ENCODE assay signal across 8 cellular contexts in genomic region chr12:106282457-106283097, GRCh38. TPM values are rescaled to one million over a fixed set of nuclear protein-coding genes. Genes with fewer than 3 reads are reported as not detected.
A peak's percentile ranks its signal among the peaks of the same experiment; 100 is the strongest.
DNase-seq lines count a peak whose midpoint lies in the region; ATAC-seq, FAIRE-seq and TF ChIP-seq lines count a peak whose summit lies in the region.

No MANE protein-coding gene starts in this region.

- H3K27ac ChIP-seq in K562 (ENCODE audit: extremely low read depth, low read depth, low read length): no peak overlapping the region
- H3K27ac ChIP-seq in keratinocyte (ENCODE audit: control insufficient read depth, insufficient read depth, low read length): no peak overlapping the region

- 5% methylated on average over 7 of the region's 7 CpGs for WGBS in K562 (ENCODE audit: insufficient coverage, low coverage, missing lambda C conversion rate)

- H3K9ac ChIP-seq in K562 (ENCODE audit: insufficient read depth in 1 of 2, low read depth in 2 of 2, low read length in 2 of 2): no peak overlapping the region
- no peak overlapping the region for H3K9ac ChIP-seq in keratinocyte (ENCODE audit: control insufficient read depth, extremely low read depth, insufficient read depth, low read length)

- ATAC-seq in K562: peak; percentile 94
- ATAC-seq in GM21737 (IDR thresholded peaks at IDR 0.05; ENCODE audit: unreplicated experiment): no peak

- TF ChIP-seq POLR2A in K562 (conservative IDR thresholded peaks at IDR 0.05): no peak

- peak; percentile 71 to 79 for TF ChIP-seq RAD21 in K562 (CRISPR knock-in tag; conservative IDR thresholded peaks at IDR 0.05 in 1 of 2, IDR thresholded peaks at IDR 0.05 in 1 of 2)

- no peak for TF ChIP-seq EP300 in K562 (IDR thresholded peaks at IDR 0.05; ENCODE audit: low read length)

- no peak overlapping the region for H3K4me2 ChIP-seq in K562 (ENCODE audit: insufficient read depth, low read length)
- H3K4me2 ChIP-seq in keratinocyte (ENCODE audit: control insufficient read depth, extremely low read depth, insufficient read depth, low read depth, low read length): no peak overlapping the region

- dilution Hi-C loops in keratinocyte (cut with MboI; ENCODE audit: extremely low pct_ligation_motif_present, low sequenced_read_pairs): no loop called here

- H3K4me1 ChIP-seq in K562 (replicated peaks in 1 of 2; ENCODE audit: control insufficient read depth in 2 of 2, insufficient read depth in 2 of 2, low read length in 2 of 2) (0 out of 5 replicates have a peak, but pooled peaks cover 0 to 3% of the 10 kb centered on the region in 2 experiments), keratinocyte (ENCODE audit: control insufficient read depth, extremely low read depth, insufficient read depth, low read length) (peaks cover 7% of the 10 kb centered on the region)

- no peaks in the 10 kb centered on the region for H3K79me2 ChIP-seq in K562 (ENCODE audit: control insufficient read depth, insufficient read depth, low read length)
- no peaks in the 10 kb centered on the region for H3K79me2 ChIP-seq in keratinocyte (ENCODE audit: control insufficient read depth, insufficient read depth, low read length)

- intact Hi-C loops in K562 (cut with micrococcal nuclease): loop anchor here (1.0 to 10.0 kb wide), 4 partner anchors 55 to 868 kb away; partner anchors contain the start of gene POLR3B

- in situ Hi-C loops in K562 (cut with MboI): loop anchor here (5.0 kb wide), 1 partner anchor 55 kb away; no protein-coding TSS in a partner anchor

- CTCF ChIA-PET in K562 (lab: Yijun Ruan, JAX; ENCODE audit: low intra/inter-chr PET ratio): interaction anchor here (0.6 to 1.6 kb wide), 3 partner anchors 29 to 56 kb away, joined by 3 to 14 read pairs (median 3); no protein-coding TSS in a partner anchor

- no TSS peak for BruUV-seq in K562 (replicated peaks; lab: Mats Ljungman, UMichigan)

- H3K27me3 ChIP-seq in K562 (ENCODE audit: control insufficient read depth in 2 of 2, insufficient read depth in 2 of 2, low read length in 2 of 2) (peaks cover 0 to 18% of the 10 kb centered on the region in 2 experiments), keratinocyte (ENCODE audit: control insufficient read depth, extremely low read depth, insufficient read depth, low read length) (no peaks in the 10 kb centered on the region)

- TF ChIP-seq CTCF in LNCAP (IDR thresholded peaks at IDR 0.05) (peak; percentile 64), K562 (IDR thresholded peaks at IDR 0.05 in 2 of 3, conservative IDR thresholded peaks at IDR 0.05 in 1 of 3; ENCODE audit: insufficient read depth in 2 of 3, low read depth in 1 of 3, low read length in 3 of 3) (peak; percentile 77 to 82 (median 78)), keratinocyte (optimal IDR thresholded peaks at IDR 0.05 in 1 of 3, IDR thresholded peaks at IDR 0.05 in 1 of 3, conservative IDR thresholded peaks at IDR 0.05 in 1 of 3; ENCODE audit: extremely low read depth in 1 of 3, insufficient read depth in 2 of 3, low read length in 3 of 3) (peak; percentile 61 to 89 (median 84))

- H3K9me3 ChIP-seq in K562 (replicated peaks; ENCODE audit: control insufficient read depth, insufficient read depth, low read depth, low read length) (no peaks in the 10 kb centered on the region; the same call in 1 of the 2 replicates), keratinocyte (ENCODE audit: control insufficient read depth, low read depth, low read length) (no peaks in the 10 kb centered on the region)

- no peaks in the 10 kb centered on the region for H3K36me3 ChIP-seq in K562 (ENCODE audit: control insufficient read depth, insufficient read depth, low read length)
- no peaks in the 10 kb centered on the region for H3K36me3 ChIP-seq in keratinocyte (ENCODE audit: control insufficient read depth in 2 of 2, extremely low read depth in 1 of 2, insufficient read depth in 2 of 2, low read length in 2 of 2)

- POLR2A ChIA-PET in K562 (lab: Yijun Ruan, JAX): interaction anchor here (0.6 to 1.4 kb wide), 4 partner anchors 24 to 62 kb away, joined by 3 to 7 read pairs (median 3); no protein-coding TSS in a partner anchor

- H3K4me3 ChIP-seq in K562: no peak overlapping the region
- H3K4me3 ChIP-seq in keratinocyte (ENCODE audit: control insufficient read depth in 2 of 3, extremely low read depth in 1 of 3, insufficient read depth in 2 of 3, low read depth in 1 of 3, low read length in 3 of 3): no peak overlapping the region

- no peaks in the 10 kb centered on the region for H4K20me1 ChIP-seq in K562 (replicated peaks; ENCODE audit: control insufficient read depth, insufficient read depth, low read length)
- no peaks in the 10 kb centered on the region for H4K20me1 ChIP-seq in keratinocyte (ENCODE audit: control insufficient read depth, extremely low read depth, insufficient read depth, low read length)

- peak; percentile 87 for FAIRE-seq in K562 (lab: Jason Lieb, UNC)
- FAIRE-seq in keratinocyte (lab: Jason Lieb, UNC): peak; percentile 87

- no peak overlapping the region for H2AFZ ChIP-seq in K562 (ENCODE audit: low read depth, low read length)
- H2AFZ ChIP-seq in keratinocyte (ENCODE audit: control insufficient read depth, low read length): no peak overlapping the region

- no peaks in the 10 kb centered on the region for H3K9me1 ChIP-seq in K562 (ENCODE audit: control insufficient read depth, insufficient read depth, low read length)
- H3K9me1 ChIP-seq in keratinocyte (ENCODE audit: control insufficient read depth, extremely low read depth, insufficient read depth, low read length): no peaks in the 10 kb centered on the region

- DNase-seq in activated gamma-delta T cell treated with Interleukin-2 at 50 U/mL for 16 hours (peak; percentile 34), activated gamma-delta T cell (lab: John Stamatoyannopoulos, UW) (no peak), T-helper 9 cell (peak; percentile 26), K562 (ENCODE audit: extremely low read depth in 1 of 4, low spot score in 3 of 4) (peak; percentile 67 to 72 (median 71)), keratinocyte (ENCODE audit: low read depth, low spot score) (no peak)
- DNase-seq in stimulated activated CD8-positive, alpha-beta memory T cell treated with anti-CD3 and anti-CD28 coated beads, Interleukin-12 subunit alpha, Interleukin-12 subunit beta, amount 100 ng/mL, for 1 hour (ENCODE audit: low read depth): peak; percentile 19

RNA-seq across cellular contexts. Expression of gene TCP11L2, which starts 20.0 kb away (rescaled TPM):
- 9.7 and 13.0 TPM in 2 replicates for total RNA-seq in K562 (2011; cell fraction: chromatin; rRNA removed; ENCODE audit: low replicate concordance)
- 6.8 and 8.9 TPM in 2 replicates for total RNA-seq in K562 (2011; cell fraction: nucleolus; rRNA removed)
- total RNA-seq in K562 (2011; cell fraction: nucleoplasm; rRNA removed): 8.2 and 10.7 TPM in 2 replicates
- total RNA-seq in K562 (2014; rRNA removed) (1.6 and 2.3 TPM in 2 replicates), K562 (2014; rRNA removed; fragmentation: Illumina TruSeq; extraction: Trizol) (2.3 and 3.8 TPM in 2 replicates), K562 (2015; rRNA removed; fragmentation: Illumina TruSeq; extraction: Trizol) (0.53 and 0.83 TPM in 2 replicates), K562 (2021) (2.4 and 4.0 TPM in 2 replicates)
- polyA plus RNA-seq in K562 (2011; rRNA removed) (3.7 and 4.5 TPM in 2 replicates), K562 (2014; fragmentation: Illumina TruSeq; extraction: Trizol) (1.3 and 2.1 TPM in 2 replicates), K562 (2014; fragmentation: Nextera tagmentation; extraction: Ambion mirVana) (1 to 10 TPM in 1 of 2 experiments, under 1 TPM in 1; 0.39 to 1.3 TPM), K562 (2014; rRNA removed) (0.86 and 1.6 TPM in 2 replicates), keratinocyte (5.4 to 6.5 TPM (median 6.1 TPM) in 3 replicates)
- 1.1 and 2.2 TPM in 2 replicates for polyA plus RNA-seq in K562 (2011; cell fraction: cytosol; rRNA removed)
- polyA plus RNA-seq in K562 (2011; cell fraction: nucleus; rRNA removed): 3.3 and 4.3 TPM in 2 replicates
- 0.77 and 4.0 TPM in 2 replicates for polyA plus RNA-seq in K562 (2012)
- 7.9 and 10.0 TPM in 2 replicates for polyA minus RNA-seq in K562 (2011; rRNA and poly(A)+ RNA removed)
- 3.2 and 4.1 TPM in 2 replicates for polyA minus RNA-seq in K562 (2011; cell fraction: cytosol; rRNA and poly(A)+ RNA removed)
- polyA minus RNA-seq in K562 (2011; cell fraction: nucleus; rRNA and poly(A)+ RNA removed): 7.4 and 8.8 TPM in 2 replicates
- polyA plus RNA-seq in keratinocyte (2011; ENCODE audit: low read depth): 20.0 TPM
- 2.8 and 4.4 TPM in 2 replicates for polyA plus RNA-seq in keratinocyte (2011; cell fraction: cytosol; rRNA removed)
- polyA plus RNA-seq in keratinocyte (2011; cell fraction: nucleus; rRNA removed): 11.5 and 13.0 TPM in 2 replicates
- polyA plus RNA-seq in keratinocyte (2012; ENCODE audit: low replicate concordance): 3.4 and 28.2 TPM in 2 replicates
- polyA minus RNA-seq in keratinocyte: 14.2 to 24.7 TPM (median 15.7 TPM) in 3 replicates
- 11.7 TPM for polyA minus RNA-seq in keratinocyte (2011; cell fraction: cytosol; rRNA and poly(A)+ RNA removed)
- polyA minus RNA-seq in keratinocyte (2011; cell fraction: nucleus; rRNA and poly(A)+ RNA removed): 15.3 and 24.2 TPM in 2 replicates

RNA-seq across cellular contexts. Expression of gene CKAP4, which starts 34.8 kb away (rescaled TPM):
- 0.14 and 0.16 TPM in 2 replicates for total RNA-seq in K562 (2011; cell fraction: chromatin; rRNA removed; ENCODE audit: low replicate concordance)
- total RNA-seq in K562 (2011; cell fraction: nucleolus; rRNA removed): 0.26 and 0.33 TPM in 2 replicates
- 0.15 and 0.46 TPM in 2 replicates for total RNA-seq in K562 (2011; cell fraction: nucleoplasm; rRNA removed)
- 0.04 TPM in 1 of 2 replicates, not detected in the other for total RNA-seq in K562 (2014; rRNA removed)
- not detected in 2 replicates for total RNA-seq in K562 (2014; rRNA removed; fragmentation: Illumina TruSeq; extraction: Trizol)
- total RNA-seq in K562 (2015; rRNA removed; fragmentation: Illumina TruSeq; extraction: Trizol): not detected in 2 replicates
- 0.20 and 0.45 TPM in 2 replicates for total RNA-seq in K562 (2021)
- 0.08 TPM in 2 replicates for polyA plus RNA-seq in K562 (2011; rRNA removed)
- polyA plus RNA-seq in K562 (2011; cell fraction: cytosol; rRNA removed): 0.06 and 0.10 TPM in 2 replicates
- polyA plus RNA-seq in K562 (2011; cell fraction: nucleus; rRNA removed): 0.13 TPM in 1 of 2 replicates, not detected in the other
- polyA plus RNA-seq in K562 (2012): 0.08 and 0.11 TPM in 2 replicates
- 0.06 TPM in 1 of 2 replicates, not detected in the other for polyA plus RNA-seq in K562 (2014; fragmentation: Illumina TruSeq; extraction: Trizol)
- polyA plus RNA-seq in K562 (2014; fragmentation: Nextera tagmentation; extraction: Ambion mirVana): not detected
- not detected in 2 replicates for polyA plus RNA-seq in K562 (2014; rRNA removed)
- polyA minus RNA-seq in K562 (2011; rRNA and poly(A)+ RNA removed): 0.11 TPM in 1 of 2 replicates, not detected in the other
- not detected in 2 replicates for polyA minus RNA-seq in K562 (2011; cell fraction: cytosol; rRNA and poly(A)+ RNA removed)
- 0.11 TPM in 1 of 2 replicates, not detected in the other for polyA minus RNA-seq in K562 (2011; cell fraction: nucleus; rRNA and poly(A)+ RNA removed)
- 84.5 to 123 TPM (median 84.7 TPM) in 3 replicates for polyA plus RNA-seq in keratinocyte
- 49.3 TPM for polyA plus RNA-seq in keratinocyte (2011; ENCODE audit: low read depth)
- polyA plus RNA-seq in keratinocyte (2011; cell fraction: cytosol; rRNA removed): 52.1 and 54.3 TPM in 2 replicates
- 152 and 168 TPM in 2 replicates for polyA plus RNA-seq in keratinocyte (2011; cell fraction: nucleus; rRNA removed)
- polyA plus RNA-seq in keratinocyte (2012; ENCODE audit: low replicate concordance): 70.8 and 113 TPM in 2 replicates
- polyA minus RNA-seq in keratinocyte: 44.2 to 50.5 TPM (median 48.9 TPM) in 3 replicates
- polyA minus RNA-seq in keratinocyte (2011; cell fraction: cytosol; rRNA and poly(A)+ RNA removed): 72.3 TPM
- polyA minus RNA-seq in keratinocyte (2011; cell fraction: nucleus; rRNA and poly(A)+ RNA removed): 102 and 139 TPM in 2 replicates

Comparison
In these comparisons a context has a peak if more than half of its experiments do, and no peak if none do; other contexts are left out.
1. DNase-seq: peak in activated gamma-delta T cell treated with Interleukin-2 at 50 U/mL for 16 hours (single experiment), T-helper 9 cell (single experiment), K562 (4 of 4) and stimulated activated CD8-positive, alpha-beta memory T cell treated with anti-CD3 and anti-CD28 coated beads, Interleukin-12 subunit alpha, Interleukin-12 subunit beta, amount 100 ng/mL, for 1 hour (single experiment); none in activated gamma-delta T cell (single experiment) and keratinocyte (single experiment).
2. RNA of gene CKAP4, which starts 34.8 kb away (polyA plus RNA-seq): 49.3 to 168 TPM in keratinocyte; 0.06 to 0.13 TPM in K562; every median in the first group is over 10 times any median in the second.
3. Peak in every context shown above with its lines, with median percentiles within 50 percentile points of each other: CTCF ChIP-seq.